ENCODE assay signal across 23 cellular contexts in genomic region chr9:119793272-119793671, GRCh38.
"Had no signal": no experiment of that assay in that cellular context is flagged by ENCODE, and none has a peak within 500 bp of the region (broad histone marks: within the 10 kb centered on the region; RNA-seq: fewer than 3 reads in every experiment).

No MANE protein-coding gene starts in this region.

- H3K27ac ChIP-seq: foreskin keratinocyte, hepatocyte, left lung, right lobe of liver, skin epidermis, tibial nerve, VCaP had no signal

- H3K79me2 ChIP-seq: hepatocyte had no signal

- H3K4me3 ChIP-seq: hepatocyte, left lung, right lobe of liver, skin epidermis, tibial nerve had no signal

- H3K4me1 ChIP-seq: left lung, right lobe of liver, tibial nerve had no signal

- H2AFZ ChIP-seq: hepatocyte had no signal

- DNase-seq: activated CD4-positive, alpha-beta memory T cell treated with anti-CD3 and anti-CD28 coated beads, Interleukin-2, amount 10 ng/mL, durations not matched to agents 7 days and 5 days; activated CD4-positive, alpha-beta T cell treated with anti-CD3 and anti-CD28 coated beads, Interleukin-2, amount 10 ng/mL, durations not matched to agents 24 days and 14 days; activated effector memory CD4-positive, alpha-beta T cell treated with anti-CD3 and anti-CD28 coated beads, Interleukin-2, amount 50 U/mL, for 16 hours; activated naive CD4-positive, alpha-beta T cell treated with anti-CD3 and anti-CD28 coated beads, Interleukin-2, amount 50 U/mL, for 16 hours; activated naive CD8-positive, alpha-beta T cell treated with anti-CD3 and anti-CD28 coated beads, Interleukin-2, amount 50 U/mL, for 24 hours; activated T-cell treated with anti-CD3 and anti-CD28 coated beads, Interleukin-2, amount 50 U/mL, for 72 hours; caudate nucleus; effector CD4-positive, alpha-beta T cell; erythroblast; foreskin keratinocyte; immature natural killer cell; kidney glomerular epithelial cell; left lung; midbrain; nucleus accumbens; right lobe of liver; stimulated activated CD4-positive, alpha-beta T cell treated with anti-CD3 and anti-CD28 coated beads, Interleukin-1b, Interleukin-23, amount 100 ng/mL, for 48 hours; substantia nigra had no signal

- H3K36me3 ChIP-seq: left lung, right lobe of liver, tibial nerve had no signal

- H3K27me3 ChIP-seq: foreskin keratinocyte, hepatocyte, left lung, right lobe of liver, tibial nerve had no signal

- H3K9me3 ChIP-seq: left lung, right lobe of liver, tibial nerve had no signal

- H3K4me2 ChIP-seq: hepatocyte had no signal

- ATAC-seq: activated CD4-positive, CD25-positive, alpha-beta regulatory T cell treated with anti-CD3 and anti-CD28 coated beads, Interleukin-2, amount 50 U/mL, for 24 hours; activated naive CD8-positive, alpha-beta T cell treated with anti-CD3 and anti-CD28 coated beads, Interleukin-2, amount 50 U/mL, for 24 hours; activated T-cell treated with anti-CD3 and anti-CD28 coated beads, Interleukin-2, amount 50 U/mL, for 72 hours; foreskin keratinocyte; left lung had no signal
